In genomic region chr15:70857547-70858265, GRCh38 we compare ENCODE assay signal across 15 cellular contexts. TPM values are rescaled to one million over a fixed set of nuclear protein-coding genes. Genes with fewer than 3 reads are reported as not detected.
DNase-seq lines count a peak whose midpoint lies in the region; ATAC-seq and TF ChIP-seq lines count a peak whose summit lies in the region.
"Had no signal": no experiment of that assay in that cellular context is flagged by ENCODE, and none has a peak within 500 bp of the region (broad histone marks: within the 10 kb centered on the region; RNA-seq: fewer than 3 reads in every experiment).

No MANE protein-coding gene starts in this region.

- H3K27ac ChIP-seq in heart right ventricle: peak overlapping the region in 9 of 10 donors; percentile 23 to 96 (median 73)
- peak overlapping the region; percentile 39 for H3K27ac ChIP-seq in muscle layer of duodenum (ENCODE audit: low read length)
- H3K27ac ChIP-seq in uterus: peak overlapping the region; percentile 59 to 73
- H3K27ac ChIP-seq: colonic mucosa had no signal

- H3K9me3 ChIP-seq in heart right ventricle (no peaks in the 10 kb centered on the region), muscle layer of duodenum (ENCODE audit: control insufficient read depth in 1 of 2, low read length in 2 of 2) (no peaks in the 10 kb centered on the region), uterus (no peaks in the 10 kb centered on the region)
- H3K9me3 ChIP-seq: colonic mucosa had no signal

- peaks cover 0 to 47% (median 19%) of the 10 kb centered on the region in 9 donors for H3K4me1 ChIP-seq in heart right ventricle
- H3K4me1 ChIP-seq in muscle layer of duodenum (ENCODE audit: control insufficient read depth in 1 of 2, insufficient read depth in 2 of 2, low read length in 2 of 2): peaks cover 0 to 27% of the 10 kb centered on the region in 2 donors
- peaks cover 0 to 5% of the 10 kb centered on the region in 2 donors for H3K4me1 ChIP-seq in uterus
- H3K4me1 ChIP-seq: colonic mucosa had no signal

- H3K4me3 ChIP-seq in heart right ventricle (no peak overlapping the region), choroid plexus epithelial cell (ENCODE audit: low read depth, low read length) (no peak overlapping the region), muscle layer of duodenum (ENCODE audit: low read depth in 1 of 2, low read length in 2 of 2) (no peak overlapping the region), uterus (no peak overlapping the region)
- H3K4me3 ChIP-seq: colonic mucosa had no signal

- TF ChIP-seq POLR2A in uterus (IDR thresholded peaks at IDR 0.05): no peak

- ATAC-seq in heart right ventricle (no peak), HG02885 (IDR thresholded peaks at IDR 0.05; ENCODE audit: poor library complexity, unreplicated experiment) (no peak), GM19467 (IDR thresholded peaks at IDR 0.05; ENCODE audit: unreplicated experiment) (no peak)
- ATAC-seq: activated T-cell treated with anti-CD3 and anti-CD28 coated beads, Interleukin-2, amount 50 U/mL, for 72 hours; natural killer cell had no signal

- DNase-seq in heart right ventricle: no peak
- no peak for DNase-seq in cardiac septum (ENCODE audit: low spot score)
- peak; percentile 66 for DNase-seq in choroid plexus epithelial cell (ENCODE audit: low read depth)
- DNase-seq in uterus: no peak
- no peak for DNase-seq in NCI-H2196 treated with DMSO at 0.1 percent for 48 hours (lab: John Stamatoyannopoulos, UW; ENCODE audit: unreplicated experiment)
- DNase-seq: activated CD4-positive, alpha-beta T cell treated with anti-CD3 and anti-CD28 coated beads, Interleukin-2, amount 50 U/mL, for 48 hours; activated T-cell treated with anti-CD3 and anti-CD28 coated beads, Interleukin-2, amount 50 U/mL, for 72 hours; CD8-positive, alpha-beta memory T cell; natural killer cell; NCI-H187; NCI-H510A had no signal

- intact Hi-C loops in heart right ventricle (cut with DNase I) (no loop called here), cardiac septum (cut with DNase I) (no loop called here), uterus (cut with DNase I; ENCODE audit: low total_unique reads) (no loop called here)

- H3K27me3 ChIP-seq in heart right ventricle: peaks cover 0 to 30% (median 0%) of the 10 kb centered on the region in 7 donors
- H3K27me3 ChIP-seq in muscle layer of duodenum (ENCODE audit: low read depth, low read length): no peaks in the 10 kb centered on the region
- H3K27me3 ChIP-seq in uterus: no peaks in the 10 kb centered on the region

- TF ChIP-seq CTCF in heart right ventricle (IDR thresholded peaks at IDR 0.05) (no peak), choroid plexus epithelial cell (conservative IDR thresholded peaks at IDR 0.05; ENCODE audit: low read depth, low read length) (no peak), uterus (IDR thresholded peaks at IDR 0.05) (no peak)

- H3K36me3 ChIP-seq in heart right ventricle: no peaks in the 10 kb centered on the region
- peaks cover 0 to 16% of the 10 kb centered on the region in 2 donors for H3K36me3 ChIP-seq in muscle layer of duodenum (ENCODE audit: control insufficient read depth in 1 of 2, insufficient read depth in 2 of 2, low read length in 2 of 2)
- H3K36me3 ChIP-seq in uterus: no peaks in the 10 kb centered on the region
- H3K36me3 ChIP-seq: colonic mucosa had no signal

- 79 to 82% methylated on average over 3 of the region's 3 CpGs for WGBS in heart right ventricle, 2 donors

RNA-seq across cellular contexts. Expression of gene LARP6, which starts 3.7 kb away (rescaled TPM):
- 10 to 100 TPM; 23.3 to 86.2 (median 40.0) TPM for total RNA-seq in heart right ventricle
- polyA plus RNA-seq in heart right ventricle: 10 to 100 TPM; 22.8 to 34.8 TPM
- 37.8 TPM for total RNA-seq in cardiac septum
- total RNA-seq in uterus: 10 to 100 TPM; 11.9 to 59.4 (median 28.8) TPM
- total RNA-seq: natural killer cell had no signal

RNA-seq across cellular contexts. Expression of gene THAP10, which starts 34.5 kb away (rescaled TPM):
- total RNA-seq in heart right ventricle: 1 to 10 TPM; 3.0 to 7.0 (median 5.0) TPM
- polyA plus RNA-seq in heart right ventricle: 1 to 10 TPM; 1.2 to 4.2 TPM
- 3.5 TPM for total RNA-seq in cardiac septum
- 1 to 10 TPM; 1.8 to 4.1 (median 2.0) TPM for total RNA-seq in uterus
- total RNA-seq: natural killer cell had no signal
- polyA plus RNA-seq: CD8-positive, alpha-beta memory T cell had no signal

RNA-seq across cellular contexts. Expression of gene LRRC49, which starts 34.9 kb away (rescaled TPM):
- total RNA-seq in heart right ventricle: 100 to 1,000 TPM in 4 of 10 donors, 10 to 100 TPM in 6; 28.4 to 149 (median 78.9) TPM
- polyA plus RNA-seq in heart right ventricle: 10 to 100 TPM in 1 of 2 donors, 1 to 10 TPM in 1; 9.7 to 59.1 TPM
- total RNA-seq in cardiac septum: 83.2 TPM
- 10 to 100 TPM; 13.8 to 48.7 (median 19.7) TPM for total RNA-seq in uterus
- polyA plus RNA-seq: CD8-positive, alpha-beta memory T cell had no signal
